Comparison of ENCODE assay signal across 22 cellular contexts in the genomic region with DNA sequence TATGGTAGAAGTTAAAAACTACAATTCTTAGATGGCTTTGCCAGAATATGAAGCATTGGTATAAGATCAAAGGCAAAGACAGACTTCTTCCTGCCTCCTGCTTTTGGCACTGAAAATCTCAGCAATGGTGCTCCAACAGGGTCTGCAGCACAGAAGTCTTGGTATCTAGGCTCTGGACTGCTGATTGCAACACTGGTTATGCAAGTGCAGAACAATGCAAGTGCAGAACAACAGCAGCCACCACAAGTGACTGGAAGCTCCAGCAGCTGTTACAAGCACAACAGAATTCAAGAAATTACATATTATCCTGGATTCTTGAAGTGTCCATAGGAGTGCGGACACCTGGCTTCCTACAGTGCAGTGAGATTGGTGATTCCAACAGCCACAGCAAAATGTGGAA. TPM values are rescaled to one million over a fixed set of nuclear protein-coding genes. Genes with fewer than 3 reads are reported as not detected.
A peak's percentile ranks its signal among the peaks of the same experiment; 100 is the strongest.
DNase-seq lines count a peak whose midpoint lies in the region; ATAC-seq and TF ChIP-seq lines count a peak whose summit lies in the region.
"Had no signal": no experiment of that assay in that cellular context is flagged by ENCODE, and none has a peak within 500 bp of the region (broad histone marks: within the 10 kb centered on the region; RNA-seq: fewer than 3 reads in every experiment).

No MANE protein-coding gene starts in this region.

- no peak for TF ChIP-seq POLR2A in breast epithelium (IDR thresholded peaks at IDR 0.05)
- TF ChIP-seq POLR2A in esophagus squamous epithelium (IDR thresholded peaks at IDR 0.05): no peak

- POLR2A ChIA-PET in MCF 10A (lab: Yijun Ruan, JAX): no interaction called here
- POLR2A ChIA-PET in CD8-positive, alpha-beta T cell (lab: Charles Lee): no interaction called here
- POLR2A ChIA-PET in activated CD8-positive, alpha-beta T cell treated with anti-CD3 and anti-CD28 coated beads, Interleukin-2, amount 10 ng/mL, durations not matched to agents 7 days and 5 days (lab: Charles Lee): no interaction called here

- H3K9me3 Mint-ChIP-seq in MCF 10A (ENCODE audit: unreplicated experiment): peaks cover 7% of the 10 kb centered on the region
- H3K9me3 Mint-ChIP-seq in CD8-positive, alpha-beta T cell: no peaks in the 10 kb centered on the region
- H3K9me3 Mint-ChIP-seq in activated CD8-positive, alpha-beta T cell treated with anti-CD3 and anti-CD28 coated beads, Interleukin-2, amount 10 ng/mL, durations not matched to agents 7 days and 5 days (ENCODE audit: insufficient read depth): no peaks in the 10 kb centered on the region
- H3K9me3 Mint-ChIP-seq: stimulated activated effector memory CD8-positive, alpha-beta T cell treated with anti-CD3 and anti-CD28 coated beads, Interleukin-12 subunit alpha, Interleukin-12 subunit beta, amount 100 ng/mL, for 72 hours; T-cell had no signal

- H3K4me1 ChIP-seq in breast epithelium (no peaks in the 10 kb centered on the region), esophagus squamous epithelium (no peaks in the 10 kb centered on the region)
- H3K4me1 ChIP-seq in CD8-positive, alpha-beta T cell (ENCODE audit: insufficient read depth, low read length): no peaks in the 10 kb centered on the region
- H3K4me1 ChIP-seq: adrenal gland, colonic mucosa, transverse colon had no signal

- peak; percentile 43 for ATAC-seq in left lobe of liver
- ATAC-seq in CD8-positive, alpha-beta T cell: no peak
- ATAC-seq in activated CD8-positive, alpha-beta T cell treated with anti-CD3 and anti-CD28 coated beads, Interleukin-2, amount 10 ng/mL, durations not matched to agents 7 days and 5 days: no peak
- ATAC-seq: stimulated activated effector memory CD8-positive, alpha-beta T cell treated with anti-CD3 and anti-CD28 coated beads, Interleukin-12 subunit alpha, Interleukin-12 subunit beta, amount 100 ng/mL, for 72 hours; T-cell had no signal

- 100% methylated on average over 1 of the region's 1 CpG for WGBS in esophagus squamous epithelium, 2 donors

- CTCF ChIA-PET in MCF 10A (lab: Yijun Ruan, JAX): no interaction called here
- CTCF ChIA-PET in CD8-positive, alpha-beta T cell (lab: Charles Lee): no interaction called here
- CTCF ChIA-PET in activated CD8-positive, alpha-beta T cell treated with anti-CD3 and anti-CD28 coated beads, Interleukin-2, amount 10 ng/mL, durations not matched to agents 7 days and 5 days (lab: Charles Lee): no interaction called here

- peaks cover 14% of the 10 kb centered on the region for H3K4me1 Mint-ChIP-seq in MCF 10A (ENCODE audit: insufficient read depth, unreplicated experiment)
- H3K4me1 Mint-ChIP-seq in CD8-positive, alpha-beta T cell (ENCODE audit: low read depth): peaks cover 18% of the 10 kb centered on the region
- no peaks in the 10 kb centered on the region for H3K4me1 Mint-ChIP-seq in activated CD8-positive, alpha-beta T cell treated with anti-CD3 and anti-CD28 coated beads, Interleukin-2, amount 10 ng/mL, durations not matched to agents 7 days and 5 days (ENCODE audit: low read depth)

- intact Hi-C loops in MCF 10A (cut with micrococcal nuclease) (no loop called here), breast epithelium (cut with DNase I; ENCODE audit: low total_unique reads) (no loop called here), esophagus squamous epithelium (cut with DNase I) (no loop called here)
- intact Hi-C loops in CD8-positive, alpha-beta T cell (cut with DNase I, micrococcal nuclease): no loop called here

- DNase-seq in MCF 10A (ENCODE audit: unreplicated experiment): peak; percentile 17
- DNase-seq in breast epithelium (ENCODE audit: low spot score in 2 of 2): no peak
- peak; percentile 58 to 64 for DNase-seq in cardiac fibroblast (ENCODE audit: low read depth in 2 of 2)
- DNase-seq in left lobe of liver (ENCODE audit: low spot score): no peak
- no peak for DNase-seq in stimulated activated naive CD4-positive, alpha-beta T cell (lab: John Stamatoyannopoulos, UW)
- no peak for DNase-seq in CD8-positive, alpha-beta T cell
- no peak for DNase-seq in esophagus squamous epithelium (lab: John Stamatoyannopoulos, UW)
- DNase-seq in activated CD8-positive, alpha-beta T cell treated with anti-CD3 and anti-CD28 coated beads, Interleukin-2, amount 10 ng/mL, durations not matched to agents 7 days and 5 days: no peak
- DNase-seq: activated CD8-positive, alpha-beta memory T cell treated with anti-CD3 and anti-CD28 coated beads for 24 hours; colonic mucosa; head of caudate nucleus; kidney glomerular epithelial cell; NCI-H1417; NCI-H2171 treated with DMSO at 0.1 percent for 48 hours; occipital lobe; small intestine; T-cell; transverse colon; WERI-Rb-1 had no signal

- H3K9me3 ChIP-seq in breast epithelium: no peaks in the 10 kb centered on the region
- H3K9me3 ChIP-seq in CD8-positive, alpha-beta T cell (ENCODE audit: low read length): no peaks in the 10 kb centered on the region
- no peaks in the 10 kb centered on the region for H3K9me3 ChIP-seq in esophagus squamous epithelium
- H3K9me3 ChIP-seq: adrenal gland, colonic mucosa, transverse colon had no signal

- no peaks in the 10 kb centered on the region for H3K36me3 Mint-ChIP-seq in MCF 10A (ENCODE audit: insufficient read depth, unreplicated experiment)
- H3K36me3 Mint-ChIP-seq in CD8-positive, alpha-beta T cell: peaks cover 7% of the 10 kb centered on the region
- H3K36me3 Mint-ChIP-seq in activated CD8-positive, alpha-beta T cell treated with anti-CD3 and anti-CD28 coated beads, Interleukin-2, amount 10 ng/mL, durations not matched to agents 7 days and 5 days (ENCODE audit: low read depth): no peaks in the 10 kb centered on the region

- H3K4me3 Mint-ChIP-seq in MCF 10A (ENCODE audit: unreplicated experiment): no peak overlapping the region
- H3K4me3 Mint-ChIP-seq in CD8-positive, alpha-beta T cell: no peak overlapping the region
- no peak overlapping the region for H3K4me3 Mint-ChIP-seq in activated CD8-positive, alpha-beta T cell treated with anti-CD3 and anti-CD28 coated beads, Interleukin-2, amount 10 ng/mL, durations not matched to agents 7 days and 5 days
- H3K4me3 Mint-ChIP-seq: stimulated activated effector memory CD8-positive, alpha-beta T cell treated with anti-CD3 and anti-CD28 coated beads, Interleukin-12 subunit alpha, Interleukin-12 subunit beta, amount 100 ng/mL, for 72 hours; T-cell had no signal

- no peak overlapping the region for H3K27ac Mint-ChIP-seq in MCF 10A (ENCODE audit: low read depth, unreplicated experiment)
- H3K27ac Mint-ChIP-seq in CD8-positive, alpha-beta T cell: no peak overlapping the region
- no peak overlapping the region for H3K27ac Mint-ChIP-seq in activated CD8-positive, alpha-beta T cell treated with anti-CD3 and anti-CD28 coated beads, Interleukin-2, amount 10 ng/mL, durations not matched to agents 7 days and 5 days
- H3K27ac Mint-ChIP-seq: stimulated activated effector memory CD8-positive, alpha-beta T cell treated with anti-CD3 and anti-CD28 coated beads, Interleukin-12 subunit alpha, Interleukin-12 subunit beta, amount 100 ng/mL, for 72 hours; T-cell had no signal

- no peak overlapping the region for H3K27ac ChIP-seq in breast epithelium
- H3K27ac ChIP-seq in CD8-positive, alpha-beta T cell (ENCODE audit: low read depth, low read length): no peak overlapping the region
- H3K27ac ChIP-seq in esophagus squamous epithelium: no peak overlapping the region
- H3K27ac ChIP-seq: adrenal gland, colonic mucosa, RWPE1, transverse colon, WERI-Rb-1 had no signal

- no peaks in the 10 kb centered on the region for H3K36me3 ChIP-seq in breast epithelium
- no peaks in the 10 kb centered on the region for H3K36me3 ChIP-seq in CD8-positive, alpha-beta T cell (ENCODE audit: insufficient read depth, low read length)
- peaks cover 0 to 10% (median 0%) of the 10 kb centered on the region in 3 donors for H3K36me3 ChIP-seq in esophagus squamous epithelium
- H3K36me3 ChIP-seq: adrenal gland, colonic mucosa, transverse colon, WERI-Rb-1 had no signal

- H3K27me3 Mint-ChIP-seq in MCF 10A (ENCODE audit: insufficient read depth, unreplicated experiment): no peaks in the 10 kb centered on the region
- H3K27me3 Mint-ChIP-seq in CD8-positive, alpha-beta T cell (ENCODE audit: low read depth): no peaks in the 10 kb centered on the region
- no peaks in the 10 kb centered on the region for H3K27me3 Mint-ChIP-seq in activated CD8-positive, alpha-beta T cell treated with anti-CD3 and anti-CD28 coated beads, Interleukin-2, amount 10 ng/mL, durations not matched to agents 7 days and 5 days (ENCODE audit: low read depth)
- H3K27me3 Mint-ChIP-seq: T-cell had no signal

- TF ChIP-seq CTCF in MCF 10A (IDR thresholded peaks at IDR 0.05; ENCODE audit: unreplicated experiment): no peak
- TF ChIP-seq CTCF in breast epithelium (IDR thresholded peaks at IDR 0.05): no peak
- no peak for TF ChIP-seq CTCF in cardiac fibroblast (IDR thresholded peaks at IDR 0.05; ENCODE audit: low read depth, low read length)
- TF ChIP-seq CTCF in CD8-positive, alpha-beta T cell (IDR thresholded peaks at IDR 0.05): no peak
- no peak for TF ChIP-seq CTCF in esophagus squamous epithelium (IDR thresholded peaks at IDR 0.05)

- no TSS peak for BruUV-seq in MCF 10A (replicated peaks; lab: Mats Ljungman, UMichigan)

- no peaks in the 10 kb centered on the region for H3K27me3 ChIP-seq in breast epithelium
- no peaks in the 10 kb centered on the region for H3K27me3 ChIP-seq in CD8-positive, alpha-beta T cell (ENCODE audit: insufficient read depth, low read length)
- no peaks in the 10 kb centered on the region for H3K27me3 ChIP-seq in esophagus squamous epithelium
- H3K27me3 ChIP-seq: adrenal gland, colonic mucosa, transverse colon had no signal

- H3K4me3 ChIP-seq in breast epithelium (no peak overlapping the region), cardiac fibroblast (replicated peaks in 1 of 2; ENCODE audit: low read depth in 2 of 2, low read length in 2 of 2) (no peak overlapping the region), esophagus squamous epithelium (no peak overlapping the region)
- H3K4me3 ChIP-seq in CD8-positive, alpha-beta T cell (ENCODE audit: low read depth, low read length): no peak overlapping the region
- H3K4me3 ChIP-seq: adrenal gland, colonic mucosa, transverse colon had no signal

RNA-seq across cellular contexts. Expression of a gene that starts 33.7 kb away (rescaled TPM):
- total RNA-seq in MCF 10A (2022): 10.7 and 11.6 TPM in 2 replicates
- 100 to 1,000 TPM in 2 of 3 donors, 10 to 100 TPM in 1; 62.9 to 150 (median 109) TPM for total RNA-seq in breast epithelium
- total RNA-seq in left lobe of liver: 50.6 TPM
- 10 to 100 TPM; 35.9 to 38.4 TPM for total RNA-seq in CD8-positive, alpha-beta T cell
- total RNA-seq in esophagus squamous epithelium: 10 to 100 TPM in 3 of 4 donors, 1 to 10 TPM in 1; 4.1 to 41.8 (median 11.6) TPM
- total RNA-seq in activated CD8-positive, alpha-beta T cell treated with anti-CD3 and anti-CD28 coated beads, Interleukin-2, amount 10 ng/mL, durations not matched to agents 7 days and 5 days: 1 to 10 TPM; 8.1 TPM

Comparison
In these comparisons a context has a peak if more than half of its experiments do, and no peak if none do; other contexts are left out.
1. DNase-seq: peak in MCF 10A (single experiment) and cardiac fibroblast (2 of 2); none in breast epithelium (0 of 2), left lobe of liver (single experiment), stimulated activated naive CD4-positive, alpha-beta T cell (0 of 6), CD8-positive, alpha-beta T cell (0 of 7), esophagus squamous epithelium (single experiment) and activated CD8-positive, alpha-beta T cell treated with anti-CD3 and anti-CD28 coated beads, Interleukin-2, amount 10 ng/mL, durations not matched to agents 7 days and 5 days (single experiment).